8 cellular contexts compared by ENCODE assay signal in the genomic region with DNA sequence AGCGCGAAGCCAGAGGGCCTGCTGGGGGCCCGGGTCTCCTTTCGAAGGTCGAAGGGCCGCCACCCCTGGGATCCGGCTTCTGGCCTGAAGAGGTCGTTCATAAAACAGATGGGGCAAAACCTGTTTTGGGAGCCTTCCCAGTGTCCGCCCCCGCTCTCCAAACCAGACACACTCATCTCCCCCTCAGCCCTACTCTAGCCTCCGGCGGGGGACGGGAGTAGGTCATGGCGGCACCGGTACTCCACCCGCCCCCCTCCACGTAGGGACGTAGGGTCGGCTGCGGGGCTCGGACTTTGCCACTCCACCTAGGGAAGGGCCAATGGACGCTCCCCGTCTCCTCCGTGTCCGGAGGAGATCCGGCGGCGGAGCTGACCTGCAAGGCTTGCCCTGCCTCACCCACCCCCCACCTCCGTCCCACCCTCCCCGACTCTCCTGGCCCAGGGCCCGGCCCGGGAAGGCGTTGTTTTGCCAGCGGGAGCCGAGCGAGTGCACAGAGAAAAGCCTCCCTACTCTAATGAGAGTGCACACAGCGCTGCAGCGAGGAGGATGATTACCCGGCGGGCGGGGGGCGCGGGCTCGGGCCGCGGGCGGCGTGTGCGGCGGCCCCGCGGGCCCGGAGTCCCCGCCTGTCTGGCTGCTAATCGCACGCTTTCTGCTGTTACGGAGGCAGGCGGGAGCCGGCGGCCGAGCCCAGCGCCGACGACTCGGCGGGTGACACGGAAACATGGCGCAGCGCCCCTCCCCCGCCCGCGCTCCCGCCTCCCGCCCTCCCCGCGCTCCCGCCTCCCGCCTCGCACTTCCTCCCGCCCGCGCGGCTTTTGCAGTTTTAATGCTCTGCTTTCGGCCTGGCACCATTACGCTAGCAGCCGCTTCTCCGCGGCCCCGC. TPM values are rescaled to one million over a fixed set of nuclear protein-coding genes. Genes with fewer than 3 reads are reported as not detected.
DNase-seq lines count a peak whose midpoint lies in the region; ATAC-seq and TF ChIP-seq lines count a peak whose summit lies in the region.

No MANE protein-coding gene starts in this region.

- peaks cover 55% of the 10 kb centered on the region for H3K4me1 Mint-ChIP-seq in osteocyte (ENCODE audit: unreplicated experiment)

- H3K36me3 ChIP-seq in Peyer's patch = no peaks in the 10 kb centered on the region

- TF ChIP-seq CTCF in C4-2B (conservative IDR thresholded peaks at IDR 0.05) = no peak
- no peak for TF ChIP-seq CTCF in Peyer's patch (IDR thresholded peaks at IDR 0.05)
- TF ChIP-seq CTCF in osteocyte (IDR thresholded peaks at IDR 0.05) = no peak

- no peaks in the 10 kb centered on the region for H3K9me3 Mint-ChIP-seq in osteocyte (ENCODE audit: unreplicated experiment)

- POLR2A ChIA-PET in HEK293T (lab: Yijun Ruan, JAX) = interaction anchor here (1.1 to 3.5 kb wide), 4 partner anchors 13 to 71 kb away, joined by 3 to 23 read pairs (median 10); no protein-coding TSS in a partner anchor

- H3K36me3 Mint-ChIP-seq in osteocyte (ENCODE audit: unreplicated experiment) = no peaks in the 10 kb centered on the region

- H3K4me3 ChIP-seq in Peyer's patch = peak overlapping the region; percentile 43 to 67 (median 57)

- peak overlapping the region; percentile 91 for H3K27ac ChIP-seq in C4-2B
- peak overlapping the region; percentile 80 to 96 (median 88) for H3K27ac ChIP-seq in Peyer's patch

- H3K27me3 ChIP-seq in Peyer's patch = no peaks in the 10 kb centered on the region

- ATAC-seq in HG03196 (IDR thresholded peaks at IDR 0.05; ENCODE audit: unreplicated experiment) (no peak), GM21381 (IDR thresholded peaks at IDR 0.05; ENCODE audit: unreplicated experiment) (no peak)

- peaks cover 0 to 17% (median 8%) of the 10 kb centered on the region in 4 donors for H3K4me1 ChIP-seq in Peyer's patch

- CTCF ChIA-PET in HEK293T (lab: Yijun Ruan, JAX) = no interaction called here

- H3K4me3 Mint-ChIP-seq in osteocyte (ENCODE audit: unreplicated experiment) = peak overlapping the region; percentile 72

- DNase-seq in HEK293T (ENCODE audit: extremely low spot score) = peak; percentile 61
- DNase-seq in Peyer's patch = peak; percentile 65 to 86 (median 82)
- DNase-seq in activated gamma-delta T cell treated with anti-CD3 and anti-CD28 coated beads, Interleukin-2, amount 50 U/mL, for 16 hours (ENCODE audit: low read depth) = peak; percentile 58
- peak; percentile 46 for DNase-seq in glomerular visceral epithelial cell (ENCODE audit: extremely low spot score)
- DNase-seq in osteocyte (ENCODE audit: extremely low spot score, unreplicated experiment) = no peak

- no peaks in the 10 kb centered on the region for H3K9me3 ChIP-seq in Peyer's patch

- H3K27ac Mint-ChIP-seq in osteocyte (ENCODE audit: unreplicated experiment) = peak overlapping the region; percentile 95

- H3K27me3 Mint-ChIP-seq in osteocyte (ENCODE audit: unreplicated experiment) = no peaks in the 10 kb centered on the region

- TF ChIP-seq POLR2A in Peyer's patch (IDR thresholded peaks at IDR 0.05) = no peak

TF ChIP-seq in HEK293T, 16 proteins besides CTCF, POLR2A, EP300 and RAD21:
- no peak for TF ChIP-seq FOXM1 (IDR thresholded peaks at IDR 0.05; ENCODE audit: borderline replicate concordance)
- no peak for TF ChIP-seq TARDBP (IDR thresholded peaks at IDR 0.05)
- peak; percentile 73; the same call in 1 of the 2 replicates for TF ChIP-seq ARNT (IDR thresholded peaks at IDR 0.05)
- no peak for TF ChIP-seq FOXK2 (IDR thresholded peaks at IDR 0.05)
- TF ChIP-seq L3MBTL2 (conservative IDR thresholded peaks at IDR 0.05) = peak; percentile 36
TF ChIP-seq in HEK293T: peak in this region for 2.

RNA-seq across cellular contexts. Expression of a gene that starts 8.3 kb away (rescaled TPM):
- 10 to 100 TPM; 19.8 to 32.2 (median 26.0) TPM for total RNA-seq in Peyer's patch
- total RNA-seq in osteocyte = 24.1 and 24.8 TPM in 2 replicates
